ENCODE assay signal across 8 cellular contexts in the genomic region with DNA sequence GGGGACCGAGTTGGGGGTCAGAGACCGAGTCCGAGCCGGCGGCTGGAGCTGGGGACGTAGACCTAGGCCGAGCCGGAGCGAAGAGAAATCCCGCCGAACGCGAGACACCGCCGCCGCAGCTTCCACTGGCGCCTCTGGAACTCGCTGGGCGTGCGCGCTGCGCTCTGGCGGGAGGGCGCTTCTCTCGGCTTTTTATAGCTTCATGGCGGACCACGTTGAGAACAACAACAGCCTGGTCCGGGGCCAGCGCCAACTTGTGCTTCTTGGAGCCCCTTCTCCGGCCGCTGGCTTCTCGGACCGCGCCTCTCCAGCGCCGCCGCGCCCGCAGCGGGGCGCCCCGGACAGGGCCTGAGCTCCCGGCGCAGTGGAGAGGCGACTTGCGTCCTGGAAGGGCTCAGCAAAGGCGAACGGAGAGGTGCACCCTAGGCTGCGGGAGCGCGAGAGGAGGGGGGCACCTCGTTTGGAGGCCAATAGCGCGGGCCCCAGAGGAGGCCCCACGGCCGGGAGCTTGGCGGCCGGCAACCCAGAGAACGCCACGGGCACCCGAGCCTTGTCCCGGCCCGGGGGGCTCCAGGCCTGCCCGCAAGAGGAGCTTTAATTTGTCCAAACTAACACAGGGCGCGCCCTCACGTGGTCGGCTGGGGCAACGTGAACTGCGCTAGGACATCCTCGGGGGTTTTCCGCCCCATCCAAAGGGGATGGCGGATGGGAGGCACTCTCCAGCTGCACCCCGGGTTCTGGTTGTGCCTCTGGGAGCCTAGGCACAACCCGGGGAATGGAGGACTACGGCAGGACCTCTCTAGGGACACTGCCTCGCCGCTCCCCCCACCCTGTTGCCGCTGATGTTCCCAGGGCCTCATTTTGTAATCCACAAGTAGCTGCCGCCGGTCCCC. TPM values are rescaled to one million over a fixed set of nuclear protein-coding genes. Genes with fewer than 3 reads are reported as not detected.
DNase-seq lines count a peak whose midpoint lies in the region; ATAC-seq and TF ChIP-seq lines count a peak whose summit lies in the region.

No MANE protein-coding gene starts in this region.

- CTCF ChIA-PET in IMR-90 (lab: Yijun Ruan, JAX), result interaction anchor here (0.7 to 1.6 kb wide), 8 partner anchors 12 to 346 kb away, joined by 3 to 6 read pairs (median 4); no protein-coding TSS in a partner anchor

- no peak overlapping the region for H2BK20ac ChIP-seq in IMR-90 (ENCODE audit: low read depth, low read length)

- dilution Hi-C loops in IMR-90 (cut with HindIII; ENCODE audit: low sequenced_read_pairs, unreplicated experiment), result no loop called here

- ATAC-seq in GM19025 (IDR thresholded peaks at IDR 0.05; ENCODE audit: low read depth, unreplicated experiment), result peak; percentile 30
- peak; percentile 61 for ATAC-seq in IMR-90 (ENCODE audit: low read depth)
- ATAC-seq in activated T-helper 17 cell treated with anti-CD3 and anti-CD28 coated beads, Interleukin-2, amount 50 U/mL, for 72 hours (replicated peaks), result peak; percentile 43
- ATAC-seq in natural killer cell treated with Interleukin-12 subunit alpha and Interleukin-12 subunit beta and Interleukin-15 and Interleukin-18, amount 100 ng/mL, for 72 hours, result peak; percentile 52 to 72
- peak; percentile 42 for ATAC-seq in stimulated activated naive CD8-positive, alpha-beta T cell treated with anti-CD3 and anti-CD28 coated beads, Interleukin-15, Interleukin-2, amounts not matched to agents 100 U/mL and 50 U/mL, for 24 hours

- H2AK9ac ChIP-seq in IMR-90 (replicated peaks; ENCODE audit: low read depth, low read length, poor library complexity), result peak overlapping the region; percentile 58

- H3K4me3 ChIP-seq in IMR-90 (ENCODE audit: insufficient read depth, low read depth, low read length) (peak overlapping the region; percentile 91), fibroblast of mammary gland (ENCODE audit: control insufficient read depth, low read depth, low read length) (peak overlapping the region; percentile 84)

- intact Hi-C loops in IMR-90 (cut with micrococcal nuclease), result loop anchor here (1.0 kb wide), 1 partner anchor 38 kb away; a partner anchor contains a TSS

- peaks cover 28% of the 10 kb centered on the region for H3K9me1 ChIP-seq in IMR-90 (ENCODE audit: insufficient read depth, low read length)

- no peak overlapping the region for H2BK15ac ChIP-seq in IMR-90 (ENCODE audit: low read depth, low read length)

- H3K4ac ChIP-seq in IMR-90 (ENCODE audit: low read depth, low read length), result peak overlapping the region; percentile 49

- peak overlapping the region; percentile 69 for H3K9ac ChIP-seq in IMR-90 (ENCODE audit: low read depth, low read length)

- no peaks in the 10 kb centered on the region for H3K27me3 ChIP-seq in IMR-90 (ENCODE audit: control insufficient read depth, insufficient read depth, low read length)

- DNase-seq in AG20443 (ENCODE audit: low spot score), result peak; percentile 91
- DNase-seq in IMR-90, result peak; percentile 76
- DNase-seq in RKO (ENCODE audit: low spot score), result peak; percentile 82
- DNase-seq in fibroblast of mammary gland (ENCODE audit: low read depth), result peak; percentile 74
- peak; percentile 77 for DNase-seq in natural killer cell treated with Interleukin-12 subunit alpha and Interleukin-12 subunit beta and Interleukin-15 and Interleukin-18, amount 100 ng/mL, for 72 hours (ENCODE audit: low spot score)
- peak; percentile 96 for DNase-seq in stimulated activated naive CD8-positive, alpha-beta T cell treated with anti-CD3 and anti-CD28 coated beads, Interleukin-15, Interleukin-2, amounts not matched to agents 100 U/mL and 50 U/mL, for 24 hours

- TF ChIP-seq CTCF in IMR-90 (conservative IDR thresholded peaks at IDR 0.05; ENCODE audit: low read depth, low read length), result peak; percentile 44; the same call in 1 of the 2 replicates
- TF ChIP-seq CTCF in fibroblast of mammary gland (conservative IDR thresholded peaks at IDR 0.05; ENCODE audit: control insufficient read depth, insufficient read depth, low read depth, low read length), result peak; percentile 36

- 0 out of 2 replicates have a peak overlapping the region, but pooled peaks have one; percentile 63 for H3K14ac ChIP-seq in IMR-90 (replicated peaks; ENCODE audit: low read depth, low read length)

- H3K9me3 Mint-ChIP-seq in activated T-helper 17 cell treated with anti-CD3 and anti-CD28 coated beads, Interleukin-2, amount 50 U/mL, for 72 hours, result no peaks in the 10 kb centered on the region
- no peaks in the 10 kb centered on the region for H3K9me3 Mint-ChIP-seq in natural killer cell treated with Interleukin-12 subunit alpha and Interleukin-12 subunit beta and Interleukin-15 and Interleukin-18, amount 100 ng/mL, for 72 hours

- H2BK120ac ChIP-seq in IMR-90 (ENCODE audit: low read depth, low read length), result peak overlapping the region; percentile 17; the same call in 1 of the 2 replicates

- TF ChIP-seq POLR2A in IMR-90 (IDR thresholded peaks at IDR 0.05; ENCODE audit: low read depth, low read length), result peak; percentile 100

- peak overlapping the region; percentile 83 for H3K27ac Mint-ChIP-seq in activated T-helper 17 cell treated with anti-CD3 and anti-CD28 coated beads, Interleukin-2, amount 50 U/mL, for 72 hours
- peak overlapping the region; percentile 59 to 61 for H3K27ac Mint-ChIP-seq in natural killer cell treated with Interleukin-12 subunit alpha and Interleukin-12 subunit beta and Interleukin-15 and Interleukin-18, amount 100 ng/mL, for 72 hours

- H2BK5ac ChIP-seq in IMR-90 (ENCODE audit: low read depth, low read length, poor library complexity, severe bottlenecking), result peak overlapping the region; percentile 56

- H3K4me1 ChIP-seq in IMR-90 (ENCODE audit: control insufficient read depth, insufficient read depth, low read length), result peaks cover 6% of the 10 kb centered on the region; the same call in 1 of the 2 replicates

- H3K56ac ChIP-seq in IMR-90 (ENCODE audit: extremely low read depth, insufficient read depth, low read length), result 0 out of 2 replicates have a peak overlapping the region, but pooled peaks have one; percentile 10

- peak overlapping the region; percentile 43 to 82; a peak in 3 of 4 replicates for H4K8ac ChIP-seq in IMR-90 (ENCODE audit: low read depth in 2 of 2, low read length in 2 of 2)

- H3K79me1 ChIP-seq in IMR-90 (ENCODE audit: low read depth in 1 of 2, low read length in 2 of 2), result peaks cover 0 to 43% of the 10 kb centered on the region in 2 experiments; a peak in 3 of 4 replicates

- in situ Hi-C loops in IMR-90 (cut with MboI; ENCODE audit: low sequenced_read_pairs), result no loop called here

- no peak overlapping the region; the same call in 1 of the 2 replicates for H2AK5ac ChIP-seq in IMR-90 (ENCODE audit: low read depth, low read length)

- peaks cover 8% of the 10 kb centered on the region; the same call in 1 of the 2 replicates for H4K20me1 ChIP-seq in IMR-90 (ENCODE audit: insufficient read depth, low read length)

- H4K91ac ChIP-seq in IMR-90 (ENCODE audit: insufficient read depth, low read depth, low read length), result no peak overlapping the region; the same call in 1 of the 2 replicates

- no TSS peak for BruUV-seq in IMR-90 (replicated peaks; lab: Mats Ljungman, UMichigan)

- peak overlapping the region; percentile 91 for H2AFZ ChIP-seq in IMR-90 (replicated peaks; ENCODE audit: low read length, poor library complexity)

- TF ChIP-seq RAD21 in IMR-90 (IDR thresholded peaks at IDR 0.05; ENCODE audit: low read length), result peak; percentile 39

- H3K18ac ChIP-seq in IMR-90 (ENCODE audit: low read depth, low read length), result no peak overlapping the region

- H3K36me3 ChIP-seq in IMR-90 (ENCODE audit: control insufficient read depth, insufficient read depth, low read length), result peaks cover 7% of the 10 kb centered on the region

- H3K27me3 Mint-ChIP-seq in activated T-helper 17 cell treated with anti-CD3 and anti-CD28 coated beads, Interleukin-2, amount 50 U/mL, for 72 hours, result no peaks in the 10 kb centered on the region
- no peaks in the 10 kb centered on the region for H3K27me3 Mint-ChIP-seq in natural killer cell treated with Interleukin-12 subunit alpha and Interleukin-12 subunit beta and Interleukin-15 and Interleukin-18, amount 100 ng/mL, for 72 hours

- H3K9me3 ChIP-seq in IMR-90 (ENCODE audit: control insufficient read depth, insufficient read depth, low read length), result no peaks in the 10 kb centered on the region

- peak overlapping the region; percentile 84 for H4K5ac ChIP-seq in IMR-90 (ENCODE audit: low read depth, low read length)

- peak overlapping the region; percentile 84 for H3K4me3 Mint-ChIP-seq in activated T-helper 17 cell treated with anti-CD3 and anti-CD28 coated beads, Interleukin-2, amount 50 U/mL, for 72 hours
- H3K4me3 Mint-ChIP-seq in natural killer cell treated with Interleukin-12 subunit alpha and Interleukin-12 subunit beta and Interleukin-15 and Interleukin-18, amount 100 ng/mL, for 72 hours, result peak overlapping the region; percentile 92

- H3K27ac ChIP-seq in IMR-90 (ENCODE audit: insufficient read depth, low read length), result peak overlapping the region; percentile 73

- 0% methylated on average over 50 of the region's 81 CpGs; no CpG with 5 or more reads in 1 of the 2 experiments for WGBS in IMR-90 (ENCODE audit: extremely low coverage in 2 of 2, insufficient read length in 1 of 2), 2 experiments

- peaks cover 21% of the 10 kb centered on the region for H3K4me1 Mint-ChIP-seq in activated T-helper 17 cell treated with anti-CD3 and anti-CD28 coated beads, Interleukin-2, amount 50 U/mL, for 72 hours
- peaks cover 24 to 30% of the 10 kb centered on the region in 2 donors for H3K4me1 Mint-ChIP-seq in natural killer cell treated with Interleukin-12 subunit alpha and Interleukin-12 subunit beta and Interleukin-15 and Interleukin-18, amount 100 ng/mL, for 72 hours (ENCODE audit: low read depth in 2 of 2)

- H3K4me2 ChIP-seq in IMR-90 (ENCODE audit: low read depth, low read length), result peak overlapping the region; percentile 90

- H3K36me3 Mint-ChIP-seq in activated T-helper 17 cell treated with anti-CD3 and anti-CD28 coated beads, Interleukin-2, amount 50 U/mL, for 72 hours (ENCODE audit: low read depth), result peaks cover 12% of the 10 kb centered on the region
- H3K36me3 Mint-ChIP-seq in natural killer cell treated with Interleukin-12 subunit alpha and Interleukin-12 subunit beta and Interleukin-15 and Interleukin-18, amount 100 ng/mL, for 72 hours, result no peaks in the 10 kb centered on the region

- POLR2A ChIA-PET in IMR-90 (lab: Charles Lee; ENCODE audit: unreplicated experiment), result no interaction called here

- H3K23ac ChIP-seq in IMR-90 (ENCODE audit: low read depth, low read length), result no peak overlapping the region

TF ChIP-seq in IMR-90, 13 proteins besides CTCF, POLR2A, EP300 and RAD21 (continues in another document):
- no peak for TF ChIP-seq FOS (IDR thresholded peaks at IDR 0.05; ENCODE audit: low read depth, low read length)
- TF ChIP-seq NFE2L2 (IDR thresholded peaks at IDR 0.05; ENCODE audit: low read depth, low read length), result peak; percentile 15; the same call in 1 of the 2 replicates

RNA-seq across cellular contexts. Expression of a gene that starts 37.7 kb away (rescaled TPM):
- total RNA-seq in IMR-90 (2012; rRNA removed), result 25.8 and 26.0 TPM in 2 replicates
- polyA plus RNA-seq in IMR-90 (2012; rRNA removed), result 25.9 and 30.5 TPM in 2 replicates
- polyA plus RNA-seq in IMR-90 (2012; cell fraction: cytosol; rRNA removed), result 16.8 and 25.4 TPM in 2 replicates
- 11.2 and 17.5 TPM in 2 replicates for polyA plus RNA-seq in IMR-90 (2012; cell fraction: nucleus; rRNA removed; ENCODE audit: low replicate concordance)
- 10 to 100 TPM; 52.5 to 55.3 TPM for total RNA-seq in activated T-helper 17 cell treated with anti-CD3 and anti-CD28 coated beads, Interleukin-2, amount 50 U/mL, for 72 hours
- 10 to 100 TPM; 49.2 to 52.5 TPM for total RNA-seq in natural killer cell treated with Interleukin-12 subunit alpha and Interleukin-12 subunit beta and Interleukin-15 and Interleukin-18, amount 100 ng/mL, for 72 hours

Comparison
In these comparisons a context has a peak if more than half of its experiments do, and no peak if none do; other contexts are left out.
1. Peak in every context shown above with its lines: DNase-seq, ATAC-seq, H3K4me3 ChIP-seq and H3K27ac ChIP-seq.